In the genomic region with DNA sequence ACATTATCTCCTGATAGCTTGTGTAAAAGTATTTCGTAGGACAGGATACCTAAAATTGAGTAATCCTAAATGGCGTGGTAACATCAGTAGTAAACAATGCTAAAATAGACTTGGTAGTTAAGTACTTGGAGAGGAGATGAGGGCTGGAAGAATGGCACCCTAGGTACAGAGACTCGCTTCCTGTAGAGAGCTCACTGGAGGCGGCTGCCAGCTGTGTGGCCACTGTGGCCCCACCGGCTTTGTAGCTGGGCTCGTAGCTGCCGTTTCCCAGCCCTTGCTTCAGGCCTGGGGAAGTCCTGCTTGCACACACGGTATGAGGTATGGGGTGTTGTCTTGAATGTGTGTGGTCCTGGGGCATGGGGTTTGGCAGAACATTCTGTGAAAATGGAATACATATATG, we compare ENCODE assay signal across 16 cellular contexts. TPM values are rescaled to one million over a fixed set of nuclear protein-coding genes. Genes with fewer than 3 reads are reported as not detected.
DNase-seq lines count a peak whose midpoint lies in the region; ATAC-seq, FAIRE-seq and TF ChIP-seq lines count a peak whose summit lies in the region.
"Had no signal": no experiment of that assay in that cellular context is flagged by ENCODE, and none has a peak within 500 bp of the region (broad histone marks: within the 10 kb centered on the region; RNA-seq: fewer than 3 reads in every experiment).

No MANE protein-coding gene starts in this region.

- H3K36me3 ChIP-seq in urinary bladder (ENCODE audit: insufficient read depth), result peaks cover 2% of the 10 kb centered on the region
- peaks cover 0 to 55% (median 4%) of the 10 kb centered on the region in 3 donors for H3K36me3 ChIP-seq in pancreas
- peaks cover 0 to 28% of the 10 kb centered on the region in 2 donors for H3K36me3 ChIP-seq in adrenal gland (replicated peaks in 1 of 2)
- H3K36me3 ChIP-seq: colonic mucosa had no signal

- no peaks in the 10 kb centered on the region for H3K9me3 Mint-ChIP-seq in activated naive CD4-positive, alpha-beta T cell treated with anti-CD3 and anti-CD28 coated beads for 36 hours
- no peaks in the 10 kb centered on the region for H3K9me3 Mint-ChIP-seq in activated naive CD4-positive, alpha-beta T cell treated with anti-CD3 and anti-CD28 coated beads, Interleukin-2, amount 50 U/mL, for 72 hours
- H3K9me3 Mint-ChIP-seq in nephron progenitor cell, result no peaks in the 10 kb centered on the region
- H3K9me3 Mint-ChIP-seq: CD8-positive, alpha-beta T cell had no signal

- H3K27me3 ChIP-seq in pancreas, result no peaks in the 10 kb centered on the region
- H3K27me3 ChIP-seq in adrenal gland, result no peaks in the 10 kb centered on the region
- H3K27me3 ChIP-seq: colonic mucosa, stomach had no signal

- CTCF ChIA-PET in activated naive CD4-positive, alpha-beta T cell treated with anti-CD3 and anti-CD28 coated beads for 36 hours (lab: Charles Lee), result interaction anchor here (0.8 to 1.6 kb wide), 4 partner anchors 13 to 138 kb away, joined by 3 to 6 read pairs (median 4); no protein-coding TSS in a partner anchor

- no peak for DNase-seq in activated naive CD4-positive, alpha-beta T cell treated with anti-CD3 and anti-CD28 coated beads for 36 hours
- no peak for DNase-seq in activated naive CD4-positive, alpha-beta T cell treated with anti-CD3 and anti-CD28 coated beads, Interleukin-2, amount 50 U/mL, for 72 hours (ENCODE audit: low spot score in 2 of 2)
- DNase-seq in amniotic epithelial cell (ENCODE audit: low read depth) (peak; percentile 47), nephron progenitor cell (no peak), pancreas (no peak), NCI-H1694 treated with DMSO at 0.1 percent for 48 hours (lab: John Stamatoyannopoulos, UW) (no peak), adrenal gland (no peak)
- DNase-seq: ACHN; activated T-cell treated with anti-CD3 and anti-CD28 coated beads for 4 hours; amygdala; CD8-positive, alpha-beta T cell; colonic mucosa; midbrain; NCI-H774; stomach had no signal

- H3K4me1 ChIP-seq in urinary bladder (ENCODE audit: insufficient read depth), result no peaks in the 10 kb centered on the region
- peaks cover 0 to 3% (median 0%) of the 10 kb centered on the region in 3 donors for H3K4me1 ChIP-seq in pancreas
- peaks cover 0 to 2% of the 10 kb centered on the region in 2 donors for H3K4me1 ChIP-seq in adrenal gland (replicated peaks in 1 of 2)
- H3K4me1 ChIP-seq: colonic mucosa, stomach had no signal

- peaks cover 37% of the 10 kb centered on the region for H3K36me3 Mint-ChIP-seq in activated naive CD4-positive, alpha-beta T cell treated with anti-CD3 and anti-CD28 coated beads for 36 hours (ENCODE audit: low read depth)
- peaks cover 6 to 14% of the 10 kb centered on the region in 2 donors for H3K36me3 Mint-ChIP-seq in activated naive CD4-positive, alpha-beta T cell treated with anti-CD3 and anti-CD28 coated beads, Interleukin-2, amount 50 U/mL, for 72 hours
- peaks cover 14% of the 10 kb centered on the region for H3K36me3 Mint-ChIP-seq in nephron progenitor cell (ENCODE audit: low read depth)

- peak overlapping the region; percentile 35 for H3K27ac ChIP-seq in urinary bladder (ENCODE audit: low read depth)
- H3K27ac ChIP-seq in pancreas, result no peak overlapping the region
- no peak overlapping the region for H3K27ac ChIP-seq in adrenal gland
- H3K27ac ChIP-seq: colonic mucosa had no signal

- H3K9me3 ChIP-seq in pancreas (no peaks in the 10 kb centered on the region), adrenal gland (replicated peaks in 1 of 3) (no peaks in the 10 kb centered on the region)
- H3K9me3 ChIP-seq: colonic mucosa, stomach had no signal

- intact Hi-C loops in activated naive CD4-positive, alpha-beta T cell treated with anti-CD3 and anti-CD28 coated beads for 36 hours (cut with micrococcal nuclease), result no loop called here
- intact Hi-C loops in pancreas (cut with DNase I) (no loop called here), adrenal gland (cut with DNase I) (no loop called here)

- TF ChIP-seq CTCF in nephron progenitor cell (IDR thresholded peaks at IDR 0.05), result no peak
- no peak for TF ChIP-seq CTCF in pancreas (IDR thresholded peaks at IDR 0.05)
- TF ChIP-seq CTCF in adrenal gland (IDR thresholded peaks at IDR 0.05), result no peak

- H3K4me3 ChIP-seq in urinary bladder (ENCODE audit: low read depth, low read length), result no peak overlapping the region
- no peak overlapping the region for H3K4me3 ChIP-seq in pancreas
- H3K4me3 ChIP-seq in adrenal gland, result no peak overlapping the region
- H3K4me3 ChIP-seq: colonic mucosa, stomach had no signal

- H3K4me3 Mint-ChIP-seq in activated naive CD4-positive, alpha-beta T cell treated with anti-CD3 and anti-CD28 coated beads for 36 hours, result no peak overlapping the region
- H3K4me3 Mint-ChIP-seq in nephron progenitor cell, result no peak overlapping the region
- H3K4me3 Mint-ChIP-seq: CD8-positive, alpha-beta T cell had no signal

- WGBS in urinary bladder, result 74% methylated on average over 8 of the region's 8 CpGs
- WGBS in pancreas, 2 donors, result 93% methylated on average over 8 of the region's 8 CpGs
- 82 to 92% (median 86%) methylated on average over 8 of the region's 8 CpGs for WGBS in adrenal gland, 4 donors

- peak overlapping the region; percentile 43 for H3K27ac Mint-ChIP-seq in activated naive CD4-positive, alpha-beta T cell treated with anti-CD3 and anti-CD28 coated beads for 36 hours
- H3K27ac Mint-ChIP-seq in activated naive CD4-positive, alpha-beta T cell treated with anti-CD3 and anti-CD28 coated beads, Interleukin-2, amount 50 U/mL, for 72 hours, result no peak overlapping the region
- peak overlapping the region; percentile 73 for H3K27ac Mint-ChIP-seq in nephron progenitor cell

- peaks cover 5% of the 10 kb centered on the region for H3K4me1 Mint-ChIP-seq in activated naive CD4-positive, alpha-beta T cell treated with anti-CD3 and anti-CD28 coated beads for 36 hours (ENCODE audit: low read depth)
- peaks cover 7% of the 10 kb centered on the region for H3K4me1 Mint-ChIP-seq in nephron progenitor cell

- FAIRE-seq in pancreas (lab: Jason Lieb, UNC), result no peak

- no peak for ATAC-seq in activated naive CD4-positive, alpha-beta T cell treated with anti-CD3 and anti-CD28 coated beads, Interleukin-2, amount 50 U/mL, for 72 hours
- ATAC-seq in pancreas, result no peak
- ATAC-seq: CD8-positive, alpha-beta T cell had no signal

- H3K27me3 Mint-ChIP-seq in activated naive CD4-positive, alpha-beta T cell treated with anti-CD3 and anti-CD28 coated beads for 36 hours (ENCODE audit: low read depth), result no peaks in the 10 kb centered on the region
- H3K27me3 Mint-ChIP-seq in nephron progenitor cell (ENCODE audit: low read depth, poor library complexity), result no peaks in the 10 kb centered on the region

- no peak for TF ChIP-seq POLR2A in adrenal gland (IDR thresholded peaks at IDR 0.05)

RNA-seq across cellular contexts. Expression of a gene that starts 57.9 kb away (rescaled TPM):
- total RNA-seq in activated naive CD4-positive, alpha-beta T cell treated with anti-CD3 and anti-CD28 coated beads for 36 hours, result 10 to 100 TPM; 26.9 to 30.7 TPM
- 10 to 100 TPM; 18.2 to 32.0 TPM for total RNA-seq in activated naive CD4-positive, alpha-beta T cell treated with anti-CD3 and anti-CD28 coated beads, Interleukin-2, amount 50 U/mL, for 72 hours
- total RNA-seq in urinary bladder (18.8 TPM), pancreas (100 to 1,000 TPM in 1 of 6 donors, 10 to 100 TPM in 5; 11.3 to 153 (median 25.3) TPM), adrenal gland (10 to 100 TPM; 16.9 to 33.4 (median 24.5) TPM)
- polyA plus RNA-seq in urinary bladder (18.0 TPM), pancreas (10 to 100 TPM; 19.0 to 24.8 TPM), adrenal gland (10 to 100 TPM; 15.4 to 22.6 (median 17.9) TPM)

Comparison
In these comparisons a context has a peak if more than half of its experiments do, and no peak if none do; other contexts are left out.
1. H3K27ac Mint-ChIP-seq: peak in activated naive CD4-positive, alpha-beta T cell treated with anti-CD3 and anti-CD28 coated beads for 36 hours (single experiment) and nephron progenitor cell (single experiment); none in activated naive CD4-positive, alpha-beta T cell treated with anti-CD3 and anti-CD28 coated beads, Interleukin-2, amount 50 U/mL, for 72 hours (0 of 2).